ENCODE assay signal across 1 cellular context in the genomic region with DNA sequence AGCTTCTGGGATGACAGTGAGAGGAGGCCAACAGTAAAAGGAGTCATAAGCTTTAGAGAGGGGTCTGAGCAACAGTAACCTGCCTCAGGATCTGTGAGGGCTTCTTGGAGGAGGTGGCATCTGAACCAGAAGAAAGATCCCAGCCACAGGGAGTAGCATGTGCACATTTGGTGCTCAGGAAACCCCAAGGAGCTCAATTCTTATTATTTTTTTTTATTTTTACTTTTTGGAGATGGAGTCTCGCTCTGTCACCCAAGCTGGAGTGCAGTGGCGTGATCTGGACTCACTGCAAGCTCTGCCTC.
TF ChIP-seq lines count a peak whose summit lies in the region.

No MANE protein-coding gene starts in this region.

TF ChIP-seq in SK-N-SH, 30 proteins besides CTCF, POLR2A, EP300 and RAD21:
- no peak for TF ChIP-seq GABPA (IDR thresholded peaks at IDR 0.05; ENCODE audit: low read depth)
- TF ChIP-seq JUND (IDR thresholded peaks at IDR 0.05) = no peak
- TF ChIP-seq PBX3 (IDR thresholded peaks at IDR 0.05) = no peak
- TF ChIP-seq RXRA (IDR thresholded peaks at IDR 0.05; ENCODE audit: borderline replicate concordance, low read depth) = no peak
- no peak for TF ChIP-seq ELF1 (IDR thresholded peaks at IDR 0.05)
- no peak for TF ChIP-seq CHD2 (IDR thresholded peaks at IDR 0.05; ENCODE audit: low read length, partially characterized antibody)
- TF ChIP-seq ZBTB33 (IDR thresholded peaks at IDR 0.05; ENCODE audit: borderline replicate concordance, low read depth) = no peak
- TF ChIP-seq FOXJ3 (CRISPR knock-in tag; IDR thresholded peaks at IDR 0.05) = no peak
- TF ChIP-seq NFIC (IDR thresholded peaks at IDR 0.05; ENCODE audit: borderline replicate concordance) = no peak
TF ChIP-seq in SK-N-SH: peak in this region for 0.
